Comparison of ENCODE assay signal across 8 cellular contexts in genomic region chr11:130068986-130069683, GRCh38. TPM values are rescaled to one million over a fixed set of nuclear protein-coding genes. Genes with fewer than 3 reads are reported as not detected.
DNase-seq lines count a peak whose midpoint lies in the region; ATAC-seq and TF ChIP-seq lines count a peak whose summit lies in the region.

No MANE protein-coding gene starts in this region.

- H3K27ac ChIP-seq in CD4-positive, alpha-beta memory T cell (ENCODE audit: low read depth, low read length) = peak overlapping the region; percentile 74
- peak overlapping the region; percentile 89 to 97 (median 96) for H3K27ac ChIP-seq in upper lobe of left lung

- TF ChIP-seq EP300 in upper lobe of left lung (IDR thresholded peaks at IDR 0.05) = no peak

- no peaks in the 10 kb centered on the region for H3K9me3 Mint-ChIP-seq in CD4-positive, alpha-beta memory T cell
- H3K9me3 Mint-ChIP-seq in activated T-cell treated with anti-CD3 and anti-CD28 coated beads, Interleukin-2, amount 50 U/mL, for 4 hours = no peaks in the 10 kb centered on the region
- no peaks in the 10 kb centered on the region for H3K9me3 Mint-ChIP-seq in naive thymus-derived CD8-positive, alpha-beta T cell

- H3K4me1 ChIP-seq in CD4-positive, alpha-beta memory T cell (ENCODE audit: insufficient read depth, low read length) = peaks cover 17% of the 10 kb centered on the region
- H3K4me1 ChIP-seq in upper lobe of left lung = peaks cover 10 to 40% (median 20%) of the 10 kb centered on the region in 4 donors

- peaks cover 0 to 11% of the 10 kb centered on the region in 2 donors for H3K36me3 Mint-ChIP-seq in CD4-positive, alpha-beta memory T cell
- H3K36me3 Mint-ChIP-seq in activated T-cell treated with anti-CD3 and anti-CD28 coated beads, Interleukin-2, amount 50 U/mL, for 4 hours (ENCODE audit: insufficient read depth) = no peaks in the 10 kb centered on the region
- H3K36me3 Mint-ChIP-seq in naive thymus-derived CD8-positive, alpha-beta T cell = no peaks in the 10 kb centered on the region

- peak in 3 of 4 donors; percentile 46 to 47 (median 46) for TF ChIP-seq POLR2A in upper lobe of left lung (IDR thresholded peaks at IDR 0.05)

- ATAC-seq in GM19395 (IDR thresholded peaks at IDR 0.05; ENCODE audit: unreplicated experiment) = peak; percentile 50
- peak; percentile 35 for ATAC-seq in HG03457 (IDR thresholded peaks at IDR 0.05; ENCODE audit: unreplicated experiment)
- ATAC-seq in activated T-cell treated with anti-CD3 and anti-CD28 coated beads, Interleukin-2, amount 50 U/mL, for 4 hours = peak; percentile 56 to 64
- ATAC-seq in naive thymus-derived CD8-positive, alpha-beta T cell = peak; percentile 57 to 69
- ATAC-seq in upper lobe of left lung (ENCODE audit: low FRiP score in 2 of 2) = peak; percentile 82 to 89

- CTCF ChIA-PET in CD4-positive, alpha-beta memory T cell (lab: Charles Lee; ENCODE audit: partially characterized antibody) = interaction anchor here (2.9 kb wide), 1 partner anchor 65 kb away, joined by 19 read pairs; the partner anchor contains the start of gene PRDM10

- no peaks in the 10 kb centered on the region for H3K27me3 ChIP-seq in CD4-positive, alpha-beta memory T cell (ENCODE audit: insufficient read depth, low read length)
- H3K27me3 ChIP-seq in upper lobe of left lung = no peaks in the 10 kb centered on the region

- H3K4me3 Mint-ChIP-seq in CD4-positive, alpha-beta memory T cell = peak overlapping the region; percentile 93 to 98 (median 96)
- H3K4me3 Mint-ChIP-seq in activated T-cell treated with anti-CD3 and anti-CD28 coated beads, Interleukin-2, amount 50 U/mL, for 4 hours = peak overlapping the region; percentile 93
- H3K4me3 Mint-ChIP-seq in naive thymus-derived CD8-positive, alpha-beta T cell = peak overlapping the region; percentile 92 to 99 (median 96)

- POLR2A ChIA-PET in CD4-positive, alpha-beta memory T cell (lab: Charles Lee; ENCODE audit: partially characterized antibody) = interaction anchor here (4.6 kb wide), 1 partner anchor 66 kb away, joined by 112 read pairs; the partner anchor contains the start of gene PRDM10
- POLR2A ChIA-PET in naive thymus-derived CD8-positive, alpha-beta T cell (lab: Charles Lee) = interaction anchor here (3.6 kb wide), 1 partner anchor 66 kb away, joined by 62 read pairs; the partner anchor contains the start of gene PRDM10

- peaks cover 16 to 33% (median 20%) of the 10 kb centered on the region in 4 donors for H3K4me1 Mint-ChIP-seq in CD4-positive, alpha-beta memory T cell
- H3K4me1 Mint-ChIP-seq in activated T-cell treated with anti-CD3 and anti-CD28 coated beads, Interleukin-2, amount 50 U/mL, for 4 hours (ENCODE audit: low read depth) = peaks cover 24% of the 10 kb centered on the region
- H3K4me1 Mint-ChIP-seq in naive thymus-derived CD8-positive, alpha-beta T cell = peaks cover 12 to 39% (median 20%) of the 10 kb centered on the region in 4 donors

- peak overlapping the region; percentile 94 to 97 (median 97) for H3K27ac Mint-ChIP-seq in CD4-positive, alpha-beta memory T cell
- peak overlapping the region; percentile 93 to 99 (median 95) for H3K27ac Mint-ChIP-seq in naive thymus-derived CD8-positive, alpha-beta T cell

- peak in 4 of 6 experiments; percentile 8 to 52 (median 48) for TF ChIP-seq CTCF in upper lobe of left lung (IDR thresholded peaks at IDR 0.05)

- H3K4me3 ChIP-seq in CD4-positive, alpha-beta memory T cell (ENCODE audit: low read length in 2 of 2) = peak overlapping the region; percentile 65 to 89
- peak overlapping the region; percentile 61 to 93 (median 92) for H3K4me3 ChIP-seq in upper lobe of left lung

- H3K27me3 Mint-ChIP-seq in CD4-positive, alpha-beta memory T cell = no peaks in the 10 kb centered on the region
- H3K27me3 Mint-ChIP-seq in activated T-cell treated with anti-CD3 and anti-CD28 coated beads, Interleukin-2, amount 50 U/mL, for 4 hours (ENCODE audit: low read depth) = peaks cover 4% of the 10 kb centered on the region
- peaks cover 5 to 21% (median 10%) of the 10 kb centered on the region in 5 donors for H3K27me3 Mint-ChIP-seq in naive thymus-derived CD8-positive, alpha-beta T cell

- H3K9me3 ChIP-seq in CD4-positive, alpha-beta memory T cell (ENCODE audit: control insufficient read depth in 1 of 2, low read length in 2 of 2) = no peaks in the 10 kb centered on the region
- H3K9me3 ChIP-seq in upper lobe of left lung = no peaks in the 10 kb centered on the region

- H3K36me3 ChIP-seq in CD4-positive, alpha-beta memory T cell (ENCODE audit: insufficient read depth, low read length) = no peaks in the 10 kb centered on the region
- no peaks in the 10 kb centered on the region for H3K36me3 ChIP-seq in upper lobe of left lung

- intact Hi-C loops in CD4-positive, alpha-beta memory T cell (cut with micrococcal nuclease) = loop anchor here (1.0 to 2.0 kb wide), 6 partner anchors 64 to 255 kb away; partner anchors contain the start of gene NFRKB

- WGBS in upper lobe of left lung, 2 donors = 0 to 1% methylated on average over 29 to 30 of the region's 56 CpGs

- DNase-seq in CD4-positive, alpha-beta memory T cell = peak in 4 of 5 donors; percentile 59 to 78 (median 65)
- DNase-seq in NOMO-1 treated with DMSO at 0.1 percent for 48 hours (lab: John Stamatoyannopoulos, UW; ENCODE audit: unreplicated experiment) = peak; percentile 73
- DNase-seq in activated T-cell treated with anti-CD3 and anti-CD28 coated beads, Interleukin-2, amount 50 U/mL, for 4 hours = peak; percentile 36
- DNase-seq in fibroblast of gingiva (ENCODE audit: low read depth) = peak; percentile 96
- DNase-seq in naive thymus-derived CD8-positive, alpha-beta T cell = peak; percentile 32 to 87 (median 55)
- peak; percentile 67 to 96 for DNase-seq in upper lobe of left lung

RNA-seq across cellular contexts. Expression of gene APLP2, which starts 0.6 kb away (rescaled TPM):
- total RNA-seq in CD4-positive, alpha-beta memory T cell = 10 to 100 TPM; 58.7 to 65.3 TPM
- 10 to 100 TPM; 33.0 to 42.0 TPM for polyA plus RNA-seq in CD4-positive, alpha-beta memory T cell
- total RNA-seq in activated T-cell treated with anti-CD3 and anti-CD28 coated beads, Interleukin-2, amount 50 U/mL, for 4 hours = 10 to 100 TPM; 53.5 to 70.6 (median 60.4) TPM
- 10 to 100 TPM; 49.1 to 54.4 TPM for total RNA-seq in naive thymus-derived CD8-positive, alpha-beta T cell
- 10 to 100 TPM; 26.2 to 35.1 (median 26.8) TPM for polyA plus RNA-seq in naive thymus-derived CD8-positive, alpha-beta T cell
- 100 to 1,000 TPM; 249 to 939 (median 653) TPM for total RNA-seq in upper lobe of left lung

Comparison
In these comparisons a context has a peak if more than half of its experiments do, and no peak if none do; other contexts are left out.
1. Peak in every context shown above with its lines: DNase-seq, ATAC-seq, H3K4me3 ChIP-seq and H3K27ac ChIP-seq.
2. DNase-seq: peak in every context shown above with its lines; median percentile 96 in fibroblast of gingiva; 82 in upper lobe of left lung; 73 in NOMO-1 treated with DMSO at 0.1 percent for 48 hours; 65 in CD4-positive, alpha-beta memory T cell; 55 in naive thymus-derived CD8-positive, alpha-beta T cell; 36 in activated T-cell treated with anti-CD3 and anti-CD28 coated beads, Interleukin-2, amount 50 U/mL, for 4 hours.
3. ATAC-seq: peak in every context shown above with its lines; median percentile 86 in upper lobe of left lung; 63 in naive thymus-derived CD8-positive, alpha-beta T cell; 60 in activated T-cell treated with anti-CD3 and anti-CD28 coated beads, Interleukin-2, amount 50 U/mL, for 4 hours; 50 in GM19395; 35 in HG03457.